In the genomic region with DNA sequence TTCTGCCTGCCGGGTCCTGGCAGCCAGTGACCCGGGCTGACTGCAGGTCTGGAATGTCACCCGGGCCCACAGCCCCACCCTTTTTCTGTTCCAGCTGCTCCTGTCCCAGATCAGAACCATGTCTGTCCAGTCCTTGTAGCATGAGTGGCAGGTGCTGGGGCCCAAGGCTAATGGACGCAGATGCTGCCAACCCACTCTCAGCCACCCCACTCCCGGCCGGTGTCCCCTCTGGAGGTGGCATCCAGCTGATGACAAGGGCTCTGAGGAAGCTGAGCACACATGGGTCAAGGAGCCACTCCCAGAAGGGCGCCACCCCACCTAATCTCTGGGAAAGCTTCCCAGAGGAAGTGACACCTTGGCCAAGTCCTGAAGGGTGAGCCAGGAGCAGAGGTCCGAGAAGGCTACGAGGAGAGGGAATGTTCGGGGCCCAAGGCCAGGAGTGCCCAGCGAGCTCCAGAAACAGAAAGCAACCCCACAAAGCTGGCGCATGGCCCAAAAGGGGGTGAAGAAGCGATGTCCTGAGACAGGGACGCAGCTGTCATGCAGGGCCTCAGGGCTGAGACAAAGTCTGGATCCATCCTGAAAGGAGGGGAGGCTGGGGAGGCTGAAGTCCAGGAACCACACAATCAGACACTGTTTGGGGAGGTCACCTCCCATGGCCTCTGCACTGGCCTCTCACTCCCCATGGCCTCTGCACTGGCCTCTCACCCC, we compare ENCODE assay signal across 1 cellular context.
TF ChIP-seq lines count a peak whose summit lies in the region.

No MANE protein-coding gene starts in this region.

TF ChIP-seq in HepG2, 621 proteins besides CTCF, POLR2A, EP300 and RAD21 (continued from another document and continues in another):
- TF ChIP-seq, protein P1, sequence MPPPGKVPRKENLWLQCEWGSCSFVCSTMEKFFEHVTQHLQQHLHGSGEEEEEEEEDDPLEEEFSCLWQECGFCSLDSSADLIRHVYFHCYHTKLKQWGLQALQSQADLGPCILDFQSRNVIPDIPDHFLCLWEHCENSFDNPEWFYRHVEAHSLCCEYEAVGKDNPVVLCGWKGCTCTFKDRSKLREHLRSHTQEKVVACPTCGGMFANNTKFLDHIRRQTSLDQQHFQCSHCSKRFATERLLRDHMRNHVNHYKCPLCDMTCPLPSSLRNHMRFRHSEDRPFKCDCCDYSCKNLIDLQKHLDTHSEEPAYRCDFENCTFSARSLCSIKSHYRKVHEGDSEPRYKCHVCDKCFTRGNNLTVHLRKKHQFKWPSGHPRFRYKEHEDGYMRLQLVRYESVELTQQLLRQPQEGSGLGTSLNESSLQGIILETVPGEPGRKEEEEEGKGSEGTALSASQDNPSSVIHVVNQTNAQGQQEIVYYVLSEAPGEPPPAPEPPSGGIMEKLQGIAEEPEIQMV (CRISPR knock-in tag; IDR thresholded peaks at IDR 0.05; ENCODE audit: low read depth), result peak; percentile 77; the same call in 1 of the 2 replicates
- no peak for TF ChIP-seq ZKSCAN8 (CRISPR knock-in tag; IDR thresholded peaks at IDR 0.05; ENCODE audit: borderline replicate concordance)
- TF ChIP-seq, protein P2, sequence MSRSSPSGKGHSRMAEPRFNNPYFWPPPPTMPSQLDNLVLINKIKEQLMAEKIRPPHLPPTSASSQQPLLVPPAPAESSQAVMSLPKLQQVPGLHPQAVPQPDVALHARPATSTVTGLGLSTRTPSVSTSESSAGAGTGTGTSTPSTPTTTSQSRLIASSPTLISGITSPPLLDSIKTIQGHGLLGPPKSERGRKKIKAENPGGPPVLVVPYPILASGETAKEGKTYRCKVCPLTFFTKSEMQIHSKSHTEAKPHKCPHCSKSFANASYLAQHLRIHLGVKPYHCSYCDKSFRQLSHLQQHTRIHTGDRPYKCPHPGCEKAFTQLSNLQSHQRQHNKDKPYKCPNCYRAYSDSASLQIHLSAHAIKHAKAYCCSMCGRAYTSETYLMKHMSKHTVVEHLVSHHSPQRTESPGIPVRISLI (CRISPR knock-in tag; IDR thresholded peaks at IDR 0.05; ENCODE audit: borderline replicate concordance), result no peak
- TF ChIP-seq, protein P3, sequence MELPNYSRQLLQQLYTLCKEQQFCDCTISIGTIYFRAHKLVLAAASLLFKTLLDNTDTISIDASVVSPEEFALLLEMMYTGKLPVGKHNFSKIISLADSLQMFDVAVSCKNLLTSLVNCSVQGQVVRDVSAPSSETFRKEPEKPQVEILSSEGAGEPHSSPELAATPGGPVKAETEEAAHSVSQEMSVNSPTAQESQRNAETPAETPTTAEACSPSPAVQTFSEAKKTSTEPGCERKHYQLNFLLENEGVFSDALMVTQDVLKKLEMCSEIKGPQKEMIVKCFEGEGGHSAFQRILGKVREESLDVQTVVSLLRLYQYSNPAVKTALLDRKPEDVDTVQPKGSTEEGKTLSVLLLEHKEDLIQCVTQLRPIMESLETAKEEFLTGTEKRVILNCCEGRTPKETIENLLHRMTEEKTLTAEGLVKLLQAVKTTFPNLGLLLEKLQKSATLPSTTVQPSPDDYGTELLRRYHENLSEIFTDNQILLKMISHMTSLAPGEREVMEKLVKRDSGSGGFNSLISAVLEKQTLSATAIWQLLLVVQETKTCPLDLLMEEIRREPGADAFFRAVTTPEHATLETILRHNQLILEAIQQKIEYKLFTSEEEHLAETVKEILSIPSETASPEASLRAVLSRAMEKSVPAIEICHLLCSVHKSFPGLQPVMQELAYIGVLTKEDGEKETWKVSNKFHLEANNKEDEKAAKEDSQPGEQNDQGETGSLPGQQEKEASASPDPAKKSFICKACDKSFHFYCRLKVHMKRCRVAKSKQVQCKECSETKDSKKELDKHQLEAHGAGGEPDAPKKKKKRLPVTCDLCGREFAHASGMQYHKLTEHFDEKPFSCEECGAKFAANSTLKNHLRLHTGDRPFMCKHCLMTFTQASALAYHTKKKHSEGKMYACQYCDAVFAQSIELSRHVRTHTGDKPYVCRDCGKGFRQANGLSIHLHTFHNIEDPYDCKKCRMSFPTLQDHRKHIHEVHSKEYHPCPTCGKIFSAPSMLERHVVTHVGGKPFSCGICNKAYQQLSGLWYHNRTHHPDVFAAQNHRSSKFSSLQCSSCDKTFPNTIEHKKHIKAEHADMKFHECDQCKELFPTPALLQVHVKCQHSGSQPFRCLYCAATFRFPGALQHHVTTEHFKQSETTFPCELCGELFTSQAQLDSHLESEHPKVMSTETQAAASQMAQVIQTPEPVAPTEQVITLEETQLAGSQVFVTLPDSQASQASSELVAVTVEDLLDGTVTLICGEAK (IDR thresholded peaks at IDR 0.05), result no peak
- TF ChIP-seq, protein P3 (CRISPR knock-in tag; IDR thresholded peaks at IDR 0.05), result no peak
- no peak for TF ChIP-seq ZNF652 (CRISPR knock-in tag; IDR thresholded peaks at IDR 0.05; ENCODE audit: borderline replicate concordance, low read depth)
- TF ChIP-seq, protein P4, sequence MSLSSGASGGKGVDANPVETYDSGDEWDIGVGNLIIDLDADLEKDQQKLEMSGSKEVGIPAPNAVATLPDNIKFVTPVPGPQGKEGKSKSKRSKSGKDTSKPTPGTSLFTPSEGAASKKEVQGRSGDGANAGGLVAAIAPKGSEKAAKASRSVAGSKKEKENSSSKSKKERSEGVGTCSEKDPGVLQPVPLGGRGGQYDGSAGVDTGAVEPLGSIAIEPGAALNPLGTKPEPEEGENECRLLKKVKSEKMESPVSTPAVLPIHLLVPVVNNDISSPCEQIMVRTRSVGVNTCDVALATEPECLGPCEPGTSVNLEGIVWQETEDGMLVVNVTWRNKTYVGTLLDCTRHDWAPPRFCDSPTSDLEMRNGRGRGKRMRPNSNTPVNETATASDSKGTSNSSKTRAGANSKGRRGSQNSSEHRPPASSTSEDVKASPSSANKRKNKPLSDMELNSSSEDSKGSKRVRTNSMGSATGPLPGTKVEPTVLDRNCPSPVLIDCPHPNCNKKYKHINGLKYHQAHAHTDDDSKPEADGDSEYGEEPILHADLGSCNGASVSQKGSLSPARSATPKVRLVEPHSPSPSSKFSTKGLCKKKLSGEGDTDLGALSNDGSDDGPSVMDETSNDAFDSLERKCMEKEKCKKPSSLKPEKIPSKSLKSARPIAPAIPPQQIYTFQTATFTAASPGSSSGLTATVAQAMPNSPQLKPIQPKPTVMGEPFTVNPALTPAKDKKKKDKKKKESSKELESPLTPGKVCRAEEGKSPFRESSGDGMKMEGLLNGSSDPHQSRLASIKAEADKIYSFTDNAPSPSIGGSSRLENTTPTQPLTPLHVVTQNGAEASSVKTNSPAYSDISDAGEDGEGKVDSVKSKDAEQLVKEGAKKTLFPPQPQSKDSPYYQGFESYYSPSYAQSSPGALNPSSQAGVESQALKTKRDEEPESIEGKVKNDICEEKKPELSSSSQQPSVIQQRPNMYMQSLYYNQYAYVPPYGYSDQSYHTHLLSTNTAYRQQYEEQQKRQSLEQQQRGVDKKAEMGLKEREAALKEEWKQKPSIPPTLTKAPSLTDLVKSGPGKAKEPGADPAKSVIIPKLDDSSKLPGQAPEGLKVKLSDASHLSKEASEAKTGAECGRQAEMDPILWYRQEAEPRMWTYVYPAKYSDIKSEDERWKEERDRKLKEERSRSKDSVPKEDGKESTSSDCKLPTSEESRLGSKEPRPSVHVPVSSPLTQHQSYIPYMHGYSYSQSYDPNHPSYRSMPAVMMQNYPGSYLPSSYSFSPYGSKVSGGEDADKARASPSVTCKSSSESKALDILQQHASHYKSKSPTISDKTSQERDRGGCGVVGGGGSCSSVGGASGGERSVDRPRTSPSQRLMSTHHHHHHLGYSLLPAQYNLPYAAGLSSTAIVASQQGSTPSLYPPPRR (CRISPR knock-in tag; IDR thresholded peaks at IDR 0.05; ENCODE audit: borderline replicate concordance), result 0 out of 2 replicates have a peak, but pooled peaks have one; percentile 48
- TF ChIP-seq ZNF20 (CRISPR knock-in tag; IDR thresholded peaks at IDR 0.05), result no peak
- TF ChIP-seq, protein P5, sequence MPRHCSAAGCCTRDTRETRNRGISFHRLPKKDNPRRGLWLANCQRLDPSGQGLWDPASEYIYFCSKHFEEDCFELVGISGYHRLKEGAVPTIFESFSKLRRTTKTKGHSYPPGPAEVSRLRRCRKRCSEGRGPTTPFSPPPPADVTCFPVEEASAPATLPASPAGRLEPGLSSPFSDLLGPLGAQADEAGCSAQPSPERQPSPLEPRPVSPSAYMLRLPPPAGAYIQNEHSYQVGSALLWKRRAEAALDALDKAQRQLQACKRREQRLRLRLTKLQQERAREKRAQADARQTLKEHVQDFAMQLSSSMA (CRISPR knock-in tag; IDR thresholded peaks at IDR 0.05), result no peak
- no peak for TF ChIP-seq ZNF7 (CRISPR knock-in tag; IDR thresholded peaks at IDR 0.05)
- TF ChIP-seq MEF2D (CRISPR knock-in tag; IDR thresholded peaks at IDR 0.05), result no peak
- no peak for TF ChIP-seq ZNF3 (CRISPR knock-in tag; IDR thresholded peaks at IDR 0.05)
- TF ChIP-seq ZNF30 (CRISPR knock-in tag; IDR thresholded peaks at IDR 0.05), result no peak
- no peak for TF ChIP-seq ARNT2 (CRISPR knock-in tag; IDR thresholded peaks at IDR 0.05; ENCODE audit: low read depth)
- no peak for TF ChIP-seq TARDBP (CRISPR knock-in tag; IDR thresholded peaks at IDR 0.05)
- TF ChIP-seq MXI1 (IDR thresholded peaks at IDR 0.05; ENCODE audit: borderline replicate concordance, low read depth, low read length), result no peak
- TF ChIP-seq, protein P6, sequence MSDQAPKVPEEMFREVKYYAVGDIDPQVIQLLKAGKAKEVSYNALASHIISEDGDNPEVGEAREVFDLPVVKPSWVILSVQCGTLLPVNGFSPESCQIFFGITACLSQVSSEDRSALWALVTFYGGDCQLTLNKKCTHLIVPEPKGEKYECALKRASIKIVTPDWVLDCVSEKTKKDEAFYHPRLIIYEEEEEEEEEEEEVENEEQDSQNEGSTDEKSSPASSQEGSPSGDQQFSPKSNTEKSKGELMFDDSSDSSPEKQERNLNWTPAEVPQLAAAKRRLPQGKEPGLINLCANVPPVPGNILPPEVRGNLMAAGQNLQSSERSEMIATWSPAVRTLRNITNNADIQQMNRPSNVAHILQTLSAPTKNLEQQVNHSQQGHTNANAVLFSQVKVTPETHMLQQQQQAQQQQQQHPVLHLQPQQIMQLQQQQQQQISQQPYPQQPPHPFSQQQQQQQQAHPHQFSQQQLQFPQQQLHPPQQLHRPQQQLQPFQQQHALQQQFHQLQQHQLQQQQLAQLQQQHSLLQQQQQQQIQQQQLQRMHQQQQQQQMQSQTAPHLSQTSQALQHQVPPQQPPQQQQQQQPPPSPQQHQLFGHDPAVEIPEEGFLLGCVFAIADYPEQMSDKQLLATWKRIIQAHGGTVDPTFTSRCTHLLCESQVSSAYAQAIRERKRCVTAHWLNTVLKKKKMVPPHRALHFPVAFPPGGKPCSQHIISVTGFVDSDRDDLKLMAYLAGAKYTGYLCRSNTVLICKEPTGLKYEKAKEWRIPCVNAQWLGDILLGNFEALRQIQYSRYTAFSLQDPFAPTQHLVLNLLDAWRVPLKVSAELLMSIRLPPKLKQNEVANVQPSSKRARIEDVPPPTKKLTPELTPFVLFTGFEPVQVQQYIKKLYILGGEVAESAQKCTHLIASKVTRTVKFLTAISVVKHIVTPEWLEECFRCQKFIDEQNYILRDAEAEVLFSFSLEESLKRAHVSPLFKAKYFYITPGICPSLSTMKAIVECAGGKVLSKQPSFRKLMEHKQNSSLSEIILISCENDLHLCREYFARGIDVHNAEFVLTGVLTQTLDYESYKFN (CRISPR knock-in tag; conservative IDR thresholded peaks at IDR 0.05), result peak; percentile 65; the same call in 1 of the 2 replicates
- TF ChIP-seq TBX2 (CRISPR knock-in tag; IDR thresholded peaks at IDR 0.05; ENCODE audit: borderline replicate concordance), result peak; percentile 46; the same call in 1 of the 2 replicates
- TF ChIP-seq, protein P7, sequence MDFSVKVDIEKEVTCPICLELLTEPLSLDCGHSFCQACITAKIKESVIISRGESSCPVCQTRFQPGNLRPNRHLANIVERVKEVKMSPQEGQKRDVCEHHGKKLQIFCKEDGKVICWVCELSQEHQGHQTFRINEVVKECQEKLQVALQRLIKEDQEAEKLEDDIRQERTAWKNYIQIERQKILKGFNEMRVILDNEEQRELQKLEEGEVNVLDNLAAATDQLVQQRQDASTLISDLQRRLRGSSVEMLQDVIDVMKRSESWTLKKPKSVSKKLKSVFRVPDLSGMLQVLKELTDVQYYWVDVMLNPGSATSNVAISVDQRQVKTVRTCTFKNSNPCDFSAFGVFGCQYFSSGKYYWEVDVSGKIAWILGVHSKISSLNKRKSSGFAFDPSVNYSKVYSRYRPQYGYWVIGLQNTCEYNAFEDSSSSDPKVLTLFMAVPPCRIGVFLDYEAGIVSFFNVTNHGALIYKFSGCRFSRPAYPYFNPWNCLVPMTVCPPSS (IDR thresholded peaks at IDR 0.05), result no peak
- no peak for TF ChIP-seq BRCA1 (CRISPR knock-in tag; IDR thresholded peaks at IDR 0.05)
- no peak for TF ChIP-seq ZNF746 (CRISPR knock-in tag; IDR thresholded peaks at IDR 0.05)
- TF ChIP-seq STAG1 (CRISPR knock-in tag; IDR thresholded peaks at IDR 0.05), result no peak
- TF ChIP-seq HDAC1 (CRISPR knock-in tag; IDR thresholded peaks at IDR 0.05), result peak; percentile 53
- no peak for TF ChIP-seq ZNF839 (CRISPR knock-in tag; IDR thresholded peaks at IDR 0.05; ENCODE audit: borderline replicate concordance)
- TF ChIP-seq, protein P8, sequence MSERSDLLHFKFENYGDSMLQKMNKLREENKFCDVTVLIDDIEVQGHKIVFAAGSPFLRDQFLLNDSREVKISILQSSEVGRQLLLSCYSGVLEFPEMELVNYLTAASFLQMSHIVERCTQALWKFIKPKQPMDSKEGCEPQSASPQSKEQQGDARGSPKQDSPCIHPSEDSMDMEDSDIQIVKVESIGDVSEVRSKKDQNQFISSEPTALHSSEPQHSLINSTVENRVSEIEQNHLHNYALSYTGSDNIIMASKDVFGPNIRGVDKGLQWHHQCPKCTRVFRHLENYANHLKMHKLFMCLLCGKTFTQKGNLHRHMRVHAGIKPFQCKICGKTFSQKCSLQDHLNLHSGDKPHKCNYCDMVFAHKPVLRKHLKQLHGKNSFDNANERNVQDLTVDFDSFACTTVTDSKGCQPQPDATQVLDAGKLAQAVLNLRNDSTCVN (CRISPR knock-in tag; IDR thresholded peaks at IDR 0.05; ENCODE audit: borderline replicate concordance), result 0 out of 2 replicates have a peak, but pooled peaks have one; percentile 35
- TF ChIP-seq PHF5A (CRISPR knock-in tag; IDR thresholded peaks at IDR 0.05; ENCODE audit: low read depth, unreplicated experiment), result no peak
- TF ChIP-seq DPF2 (CRISPR knock-in tag; IDR thresholded peaks at IDR 0.05; ENCODE audit: borderline replicate concordance, low read depth), result no peak
